Comparison of ENCODE assay signal across 8 cellular contexts in the genomic region with DNA sequence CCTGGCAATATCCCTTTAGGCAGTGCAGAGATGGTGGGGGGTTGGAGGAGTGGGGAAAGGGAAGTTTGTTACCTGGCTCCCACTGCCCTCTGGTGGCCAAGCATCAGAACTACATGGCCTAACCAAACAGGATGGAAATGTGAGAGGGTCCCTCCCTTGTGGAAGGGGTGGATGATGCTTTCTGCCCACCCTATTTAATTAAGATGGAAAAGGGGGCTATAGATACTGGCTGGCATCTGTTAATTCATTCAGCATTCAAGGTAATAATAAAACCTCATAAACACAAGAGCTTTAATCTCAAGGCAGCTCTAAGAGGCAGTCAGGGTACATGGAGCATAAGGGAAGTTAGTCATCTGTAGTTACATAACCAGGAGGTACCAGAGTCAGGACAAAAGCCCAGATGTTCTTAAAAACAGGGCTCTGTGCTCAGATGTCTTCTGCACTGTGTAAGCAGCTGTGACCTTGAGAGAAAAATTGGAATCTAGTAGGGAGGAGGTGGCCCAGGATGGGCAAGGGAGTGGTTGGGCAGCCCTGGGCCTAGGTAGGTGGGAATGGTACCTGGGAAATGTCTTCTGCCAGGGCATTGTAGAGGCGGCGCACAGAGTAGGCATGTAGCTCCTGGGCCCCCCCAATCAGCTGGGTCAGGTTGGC. TPM values are rescaled to one million over a fixed set of nuclear protein-coding genes. Genes with fewer than 3 reads are reported as not detected.
DNase-seq lines count a peak whose midpoint lies in the region; ATAC-seq and TF ChIP-seq lines count a peak whose summit lies in the region.

No MANE protein-coding gene starts in this region.

- intact Hi-C loops in activated CD8-positive, alpha-beta T cell treated with anti-CD3 and anti-CD28 coated beads for 36 hours (cut with micrococcal nuclease) = loop anchor here (5.0 kb wide), 1 partner anchor 241 kb away; the partner anchor contains the start of gene PABPN1

- H3K4me1 Mint-ChIP-seq in activated CD8-positive, alpha-beta T cell treated with anti-CD3 and anti-CD28 coated beads for 36 hours (ENCODE audit: low read depth) = peaks cover 32% of the 10 kb centered on the region
- H3K4me1 Mint-ChIP-seq in endothelial cell (ENCODE audit: unreplicated experiment) (peaks cover 18% of the 10 kb centered on the region), osteocyte (ENCODE audit: unreplicated experiment) (peaks cover 17% of the 10 kb centered on the region)

- peaks cover 42% of the 10 kb centered on the region for H3K36me3 Mint-ChIP-seq in activated CD8-positive, alpha-beta T cell treated with anti-CD3 and anti-CD28 coated beads for 36 hours (ENCODE audit: low read depth)
- H3K36me3 Mint-ChIP-seq in endothelial cell (ENCODE audit: low read depth, unreplicated experiment) (peaks cover 40% of the 10 kb centered on the region), osteocyte (ENCODE audit: unreplicated experiment) (peaks cover 4% of the 10 kb centered on the region)

- no peak overlapping the region for H3K4me3 Mint-ChIP-seq in activated CD8-positive, alpha-beta T cell treated with anti-CD3 and anti-CD28 coated beads for 36 hours
- peak overlapping the region; percentile 2 for H3K4me3 Mint-ChIP-seq in endothelial cell (ENCODE audit: unreplicated experiment)
- H3K4me3 Mint-ChIP-seq in osteocyte (ENCODE audit: unreplicated experiment) = no peak overlapping the region

- TF ChIP-seq CTCF in GM10266 (IDR thresholded peaks at IDR 0.05; ENCODE audit: control insufficient read depth, insufficient read depth, low read depth, missing control alignments) (peak; percentile 97), endothelial cell (IDR thresholded peaks at IDR 0.05; ENCODE audit: unreplicated experiment) (peak; percentile 95), osteocyte (IDR thresholded peaks at IDR 0.05) (peak; percentile 90)
- TF ChIP-seq CTCF in activated CD8-positive, alpha-beta T cell treated with anti-CD3 and anti-CD28 coated beads for 36 hours (IDR thresholded peaks at IDR 0.05) = peak; percentile 96

- CTCF ChIA-PET in activated CD8-positive, alpha-beta T cell treated with anti-CD3 and anti-CD28 coated beads for 36 hours (lab: Charles Lee) = interaction anchor here (0.7 to 13.7 kb wide), 8 partner anchors 11 to 96 kb away, joined by 3 to 291 read pairs (median 5); partner anchors contain the start of gene ZFHX2

- POLR2A ChIA-PET in activated CD8-positive, alpha-beta T cell treated with anti-CD3 and anti-CD28 coated beads for 36 hours (lab: Charles Lee) = interaction anchor here (0.9 to 1.0 kb wide), 2 partner anchors 86 to 87 kb away, joined by 3 read pairs; no protein-coding TSS in a partner anchor

- ATAC-seq in activated CD8-positive, alpha-beta T cell treated with anti-CD3 and anti-CD28 coated beads for 36 hours = peak; percentile 33
- ATAC-seq in HG02642 (IDR thresholded peaks at IDR 0.05; ENCODE audit: poor library complexity, unreplicated experiment) = no peak

- H3K27ac Mint-ChIP-seq in activated CD8-positive, alpha-beta T cell treated with anti-CD3 and anti-CD28 coated beads for 36 hours = peak overlapping the region; percentile 47
- H3K27ac Mint-ChIP-seq in endothelial cell (ENCODE audit: unreplicated experiment) (no peak overlapping the region), osteocyte (ENCODE audit: unreplicated experiment) (no peak overlapping the region)

- H3K27me3 Mint-ChIP-seq in activated CD8-positive, alpha-beta T cell treated with anti-CD3 and anti-CD28 coated beads for 36 hours = no peaks in the 10 kb centered on the region
- H3K27me3 Mint-ChIP-seq in endothelial cell (ENCODE audit: unreplicated experiment) (peaks cover 18% of the 10 kb centered on the region), osteocyte (ENCODE audit: unreplicated experiment) (no peaks in the 10 kb centered on the region)

- DNase-seq in A172 (ENCODE audit: low spot score) (peak; percentile 33), GM10266 (ENCODE audit: extremely low spot score) (no peak), NCI-H2171 treated with DMSO at 0.1 percent for 48 hours (lab: John Stamatoyannopoulos, UW) (peak; percentile 67), endothelial cell (ENCODE audit: low spot score) (peak; percentile 75), osteocyte (ENCODE audit: extremely low spot score, unreplicated experiment) (no peak), foreskin melanocyte (no peak)
- peak; percentile 68 for DNase-seq in activated CD8-positive, alpha-beta T cell treated with anti-CD3 and anti-CD28 coated beads for 36 hours

- no peaks in the 10 kb centered on the region for H3K9me3 Mint-ChIP-seq in activated CD8-positive, alpha-beta T cell treated with anti-CD3 and anti-CD28 coated beads for 36 hours
- H3K9me3 Mint-ChIP-seq in endothelial cell (ENCODE audit: unreplicated experiment) = no peaks in the 10 kb centered on the region
- H3K9me3 Mint-ChIP-seq in osteocyte (ENCODE audit: unreplicated experiment) = no peaks in the 10 kb centered on the region

RNA-seq across cellular contexts. Expression of gene AP1G2, which starts 4.6 kb away (rescaled TPM):
- 6.0 and 16.6 TPM in 2 replicates for total RNA-seq in A172 (2014; rRNA removed; shearing (Covaris generic))
- 100 to 1,000 TPM; 146 to 155 TPM for total RNA-seq in activated CD8-positive, alpha-beta T cell treated with anti-CD3 and anti-CD28 coated beads for 36 hours
- total RNA-seq in endothelial cell (ENCODE audit: unreplicated experiment) (134 TPM), osteocyte (27.5 and 32.6 TPM in 2 replicates)

RNA-seq across cellular contexts. Expression of gene THTPA, which starts 6.9 kb away (rescaled TPM):
- 5.0 and 5.2 TPM in 2 replicates for total RNA-seq in A172 (2014; rRNA removed; shearing (Covaris generic))
- total RNA-seq in activated CD8-positive, alpha-beta T cell treated with anti-CD3 and anti-CD28 coated beads for 36 hours = 1 to 10 TPM; 5.1 to 7.6 TPM
- 6.9 TPM for total RNA-seq in endothelial cell (ENCODE audit: unreplicated experiment)
- 22.3 and 25.7 TPM in 2 replicates for total RNA-seq in osteocyte

RNA-seq across cellular contexts. Expression of gene ZFHX2, which starts 11.4 kb away (rescaled TPM):
- 0.29 TPM in 2 replicates for total RNA-seq in A172 (2014; rRNA removed; shearing (Covaris generic))
- 1 to 10 TPM in 1 of 2 experiments, under 1 TPM in 1; 0.78 to 1.0 TPM for total RNA-seq in activated CD8-positive, alpha-beta T cell treated with anti-CD3 and anti-CD28 coated beads for 36 hours
- total RNA-seq in endothelial cell (ENCODE audit: unreplicated experiment) (12.7 TPM), osteocyte (3.8 and 5.7 TPM in 2 replicates)

RNA-seq across cellular contexts. Expression of gene JPH4, which starts 15.6 kb away (rescaled TPM):
- not detected in 2 replicates for total RNA-seq in A172 (2014; rRNA removed; shearing (Covaris generic))
- total RNA-seq in activated CD8-positive, alpha-beta T cell treated with anti-CD3 and anti-CD28 coated beads for 36 hours = under 1 TPM; 0.25 to 0.51 TPM
- total RNA-seq in endothelial cell (ENCODE audit: unreplicated experiment) = 0.64 TPM
- not detected in 2 replicates for total RNA-seq in osteocyte

Comparison
In these comparisons a context has a peak if more than half of its experiments do, and no peak if none do; other contexts are left out.
1. DNase-seq: peak in A172 (single experiment), NCI-H2171 treated with DMSO at 0.1 percent for 48 hours (single experiment), activated CD8-positive, alpha-beta T cell treated with anti-CD3 and anti-CD28 coated beads for 36 hours (single experiment) and endothelial cell (single experiment); none in GM10266 (single experiment), osteocyte (single experiment) and foreskin melanocyte (single experiment).
2. Peak in every context shown above with its lines, with median percentiles within 50 percentile points of each other: CTCF ChIP-seq.